ENCODE assay signal across 8 cellular contexts in genomic region chr21:44870748-44871495, GRCh38. TPM values are rescaled to one million over a fixed set of nuclear protein-coding genes. Genes with fewer than 3 reads are reported as not detected.
DNase-seq lines count a peak whose midpoint lies in the region; ATAC-seq and TF ChIP-seq lines count a peak whose summit lies in the region.

No MANE protein-coding gene starts in this region.

- H3K27me3 ChIP-seq in uterus = no peaks in the 10 kb centered on the region

- ATAC-seq in activated T-cell treated with anti-CD3 and anti-CD28 coated beads, Interleukin-2, amount 50 U/mL, for 72 hours (replicated peaks in 1 of 2) = no peak
- no peak for ATAC-seq in memory B cell (ENCODE audit: low read depth)
- no peak for ATAC-seq in activated CD4-positive, CD25-positive, alpha-beta regulatory T cell treated with anti-CD3 and anti-CD28 coated beads, Interleukin-2, amount 50 U/mL, for 24 hours

- DNase-seq in activated T-cell treated with anti-CD3 and anti-CD28 coated beads, Interleukin-2, amount 50 U/mL, for 72 hours = peak in 1 of 2 donors; percentile 29
- no peak for DNase-seq in activated T-cell treated with anti-CD3 and anti-CD28 coated beads, Interleukin-2, amount 50 U/mL, for 48 hours
- DNase-seq in central memory CD4-positive, alpha-beta T cell = peak; percentile 54
- DNase-seq in memory B cell (ENCODE audit: low spot score in 2 of 2) (no peak), uterus (no peak), NCI-H146 (lab: John Stamatoyannopoulos, UW) (no peak)
- no peak for DNase-seq in stimulated activated CD4-positive, alpha-beta T cell treated with anti-CD3 and anti-CD28 coated beads, Interleukin-2, amount 100 ng/mL, for 24 hours

- no peak overlapping the region for H3K4me3 ChIP-seq in uterus

- H3K4me3 Mint-ChIP-seq in activated T-cell treated with anti-CD3 and anti-CD28 coated beads, Interleukin-2, amount 50 U/mL, for 72 hours = peak overlapping the region; percentile 84 to 98
- H3K4me3 Mint-ChIP-seq in memory B cell = peak overlapping the region; percentile 13

- H3K36me3 Mint-ChIP-seq in activated T-cell treated with anti-CD3 and anti-CD28 coated beads, Interleukin-2, amount 50 U/mL, for 72 hours (ENCODE audit: insufficient read depth in 2 of 2) = peaks cover 0 to 2% of the 10 kb centered on the region in 2 donors
- H3K36me3 Mint-ChIP-seq in memory B cell = no peaks in the 10 kb centered on the region

- no peaks in the 10 kb centered on the region for H3K9me3 Mint-ChIP-seq in activated T-cell treated with anti-CD3 and anti-CD28 coated beads, Interleukin-2, amount 50 U/mL, for 72 hours
- H3K9me3 Mint-ChIP-seq in memory B cell = no peaks in the 10 kb centered on the region

- no peaks in the 10 kb centered on the region for H3K9me3 ChIP-seq in uterus

- no peak for TF ChIP-seq CTCF in uterus (IDR thresholded peaks at IDR 0.05)

- TF ChIP-seq POLR2A in uterus (IDR thresholded peaks at IDR 0.05) = no peak

- H3K4me1 Mint-ChIP-seq in activated T-cell treated with anti-CD3 and anti-CD28 coated beads, Interleukin-2, amount 50 U/mL, for 72 hours (ENCODE audit: low read depth) = peaks cover 78% of the 10 kb centered on the region
- peaks cover 49% of the 10 kb centered on the region for H3K4me1 Mint-ChIP-seq in memory B cell

- H3K27ac Mint-ChIP-seq in activated T-cell treated with anti-CD3 and anti-CD28 coated beads, Interleukin-2, amount 50 U/mL, for 72 hours = peak overlapping the region; percentile 13
- H3K27ac Mint-ChIP-seq in memory B cell = no peak overlapping the region

- H3K4me1 ChIP-seq in uterus = peaks cover 15 to 43% of the 10 kb centered on the region in 2 donors

- intact Hi-C loops in uterus (cut with DNase I; ENCODE audit: low total_unique reads) = loop anchor here (5.0 kb wide), 2 partner anchors 54 to 69 kb away; partner anchors contain the start of genes SUMO3 and UBE2G2

- no peaks in the 10 kb centered on the region for H3K36me3 ChIP-seq in uterus

- H3K27ac ChIP-seq in uterus = peak overlapping the region; percentile 66 to 81

- no peaks in the 10 kb centered on the region for H3K27me3 Mint-ChIP-seq in activated T-cell treated with anti-CD3 and anti-CD28 coated beads, Interleukin-2, amount 50 U/mL, for 72 hours (ENCODE audit: low read depth)
- no peaks in the 10 kb centered on the region for H3K27me3 Mint-ChIP-seq in memory B cell

RNA-seq across cellular contexts. Expression of gene PTTG1IP, which starts 2.6 kb away (rescaled TPM):
- total RNA-seq in activated T-cell treated with anti-CD3 and anti-CD28 coated beads, Interleukin-2, amount 50 U/mL, for 72 hours = 10 to 100 TPM; 63.9 to 70.5 TPM
- 100 to 1,000 TPM; 108 to 202 (median 146) TPM for total RNA-seq in uterus

RNA-seq across cellular contexts. Expression of gene ITGB2, which starts 49.8 kb away (rescaled TPM):
- 100 to 1,000 TPM; 248 to 287 TPM for total RNA-seq in activated T-cell treated with anti-CD3 and anti-CD28 coated beads, Interleukin-2, amount 50 U/mL, for 72 hours
- 10 to 100 TPM; 20.2 to 46.8 (median 21.0) TPM for total RNA-seq in uterus

RNA-seq across cellular contexts. Expression of gene SUMO3, which starts 53.1 kb away (rescaled TPM):
- 10 to 100 TPM; 60.1 to 67.8 TPM for total RNA-seq in activated T-cell treated with anti-CD3 and anti-CD28 coated beads, Interleukin-2, amount 50 U/mL, for 72 hours
- total RNA-seq in uterus = 10 to 100 TPM; 62.6 to 88.4 (median 67.4) TPM

Comparison
In these comparisons a context has a peak if more than half of its experiments do, and no peak if none do; other contexts are left out.
1. RNA of gene ITGB2, which starts 49.8 kb away (total RNA-seq): 248 to 287 TPM in activated T-cell treated with anti-CD3 and anti-CD28 coated beads, Interleukin-2, amount 50 U/mL, for 72 hours; 20.2 to 46.8 TPM in uterus; every median in the first group is over 4 times any median in the second.